12 cellular contexts compared by ENCODE assay signal in genomic region chr15:75696303-75696657, GRCh38. TPM values are rescaled to one million over a fixed set of nuclear protein-coding genes. Genes with fewer than 3 reads are reported as not detected.
A peak's percentile ranks its signal among the peaks of the same experiment; 100 is the strongest.
DNase-seq lines count a peak whose midpoint lies in the region; ATAC-seq, FAIRE-seq and TF ChIP-seq lines count a peak whose summit lies in the region.
"Had no signal": no experiment of that assay in that cellular context is flagged by ENCODE, and none has a peak within 500 bp of the region (broad histone marks: within the 10 kb centered on the region; RNA-seq: fewer than 3 reads in every experiment).

No MANE protein-coding gene starts in this region.

- ATAC-seq in IMR-90 (ENCODE audit: low read depth): no peak
- ATAC-seq in GM21723 (IDR thresholded peaks at IDR 0.05; ENCODE audit: unreplicated experiment): no peak

- peak overlapping the region; percentile 18 for H2AFZ ChIP-seq in IMR-90 (replicated peaks; ENCODE audit: low read length, poor library complexity)
- peak overlapping the region; percentile 30 for H2AFZ ChIP-seq in keratinocyte (ENCODE audit: control insufficient read depth, low read length)

- POLR2A ChIA-PET in IMR-90 (lab: Charles Lee; ENCODE audit: unreplicated experiment): no interaction called here

- FAIRE-seq in keratinocyte (lab: Jason Lieb, UNC) (no peak), D721Med (lab: Jason Lieb, UNC) (no peak)

- no peak for TF ChIP-seq CTCF in IMR-90 (conservative IDR thresholded peaks at IDR 0.05; ENCODE audit: low read depth, low read length)
- TF ChIP-seq CTCF in keratinocyte (optimal IDR thresholded peaks at IDR 0.05 in 1 of 3, IDR thresholded peaks at IDR 0.05 in 1 of 3, conservative IDR thresholded peaks at IDR 0.05 in 1 of 3; ENCODE audit: extremely low read depth in 1 of 3, insufficient read depth in 2 of 3, low read length in 3 of 3): no peak
- no peak for TF ChIP-seq CTCF in D721Med (IDR thresholded peaks at IDR 0.05; ENCODE audit: insufficient read depth, missing control alignments)

- H3K18ac ChIP-seq in IMR-90 (ENCODE audit: low read depth, low read length): no peak overlapping the region

- DNase-seq in IMR-90 (no peak), keratinocyte (ENCODE audit: low read depth, low spot score) (no peak), superior temporal gyrus (ENCODE audit: extremely low spot score) (peak; percentile 15), ACHN (no peak), T-helper 1 cell (no peak), D721Med (ENCODE audit: insufficient read length, low spot score) (no peak)
- DNase-seq: DMS79 treated with DMSO at 0.1 percent for 48 hours, KG1, mesendoderm, NCI-H446 had no signal

- H3K9me3 ChIP-seq in IMR-90 (ENCODE audit: control insufficient read depth, insufficient read depth, low read length): no peaks in the 10 kb centered on the region
- no peaks in the 10 kb centered on the region for H3K9me3 ChIP-seq in keratinocyte (ENCODE audit: control insufficient read depth, low read depth, low read length)

- H3K23ac ChIP-seq in IMR-90 (ENCODE audit: low read depth, low read length): no peak overlapping the region

- no TSS peak for BruUV-seq in IMR-90 (replicated peaks; lab: Mats Ljungman, UMichigan)

- no peak for TF ChIP-seq POLR2A in IMR-90 (IDR thresholded peaks at IDR 0.05; ENCODE audit: low read depth, low read length)

- H3K4ac ChIP-seq in IMR-90 (ENCODE audit: low read depth, low read length): peak overlapping the region; percentile 64

- peaks cover 13% of the 10 kb centered on the region; the same call in 1 of the 2 replicates for H4K20me1 ChIP-seq in IMR-90 (ENCODE audit: insufficient read depth, low read length)
- H4K20me1 ChIP-seq in keratinocyte (ENCODE audit: control insufficient read depth, extremely low read depth, insufficient read depth, low read length): no peaks in the 10 kb centered on the region

- peak overlapping the region in 1 of 2 experiments; percentile 28; a peak in 1 of 4 replicates for H4K8ac ChIP-seq in IMR-90 (ENCODE audit: low read depth in 2 of 2, low read length in 2 of 2)

- H2AK9ac ChIP-seq in IMR-90 (replicated peaks; ENCODE audit: low read depth, low read length, poor library complexity): peak overlapping the region; percentile 62

- WGBS in IMR-90 (ENCODE audit: extremely low coverage in 2 of 2, insufficient read length in 1 of 2), 2 experiments: 75% methylated on average over 2 of the region's 13 CpGs; no CpG with 5 or more reads in 1 of the 2 experiments

- 0 out of 2 replicates have a peak overlapping the region, but pooled peaks have one; percentile 66 for H2BK120ac ChIP-seq in IMR-90 (ENCODE audit: low read depth, low read length)

- dilution Hi-C loops in IMR-90 (cut with HindIII; ENCODE audit: low sequenced_read_pairs, unreplicated experiment): no loop called here
- dilution Hi-C loops in keratinocyte (cut with MboI; ENCODE audit: extremely low pct_ligation_motif_present, low sequenced_read_pairs): no loop called here

- no peak overlapping the region for H3K4me3 ChIP-seq in IMR-90 (ENCODE audit: insufficient read depth, low read depth, low read length)
- H3K4me3 ChIP-seq in keratinocyte (ENCODE audit: control insufficient read depth in 2 of 3, extremely low read depth in 1 of 3, insufficient read depth in 2 of 3, low read depth in 1 of 3, low read length in 3 of 3): peak overlapping the region in 1 of 3 experiments; percentile 20

- H2BK20ac ChIP-seq in IMR-90 (ENCODE audit: low read depth, low read length): no peak overlapping the region

- H3K36me3 ChIP-seq in IMR-90 (ENCODE audit: control insufficient read depth, insufficient read depth, low read length) (peaks cover 2% of the 10 kb centered on the region; the same call in 1 of the 2 replicates), keratinocyte (ENCODE audit: control insufficient read depth in 2 of 2, extremely low read depth in 1 of 2, insufficient read depth in 2 of 2, low read length in 2 of 2) (no peaks in the 10 kb centered on the region)

- no peak for TF ChIP-seq RAD21 in IMR-90 (IDR thresholded peaks at IDR 0.05; ENCODE audit: low read length)

- H3K9ac ChIP-seq in IMR-90 (ENCODE audit: low read depth, low read length): no peak overlapping the region
- peak overlapping the region; percentile 66 for H3K9ac ChIP-seq in keratinocyte (ENCODE audit: control insufficient read depth, extremely low read depth, insufficient read depth, low read length)

- no peaks in the 10 kb centered on the region for H3K79me2 ChIP-seq in keratinocyte (ENCODE audit: control insufficient read depth, insufficient read depth, low read length)

- peak overlapping the region; percentile 95 for H2AK5ac ChIP-seq in IMR-90 (ENCODE audit: low read depth, low read length)

- no peak overlapping the region for H4K5ac ChIP-seq in IMR-90 (ENCODE audit: low read depth, low read length)

- peak overlapping the region; percentile 52; the same call in 1 of the 2 replicates for H3K14ac ChIP-seq in IMR-90 (replicated peaks; ENCODE audit: low read depth, low read length)

- H2BK15ac ChIP-seq in IMR-90 (ENCODE audit: low read depth, low read length): no peak overlapping the region; the same call in 2 of the 3 replicates

- no peak overlapping the region for H3K56ac ChIP-seq in IMR-90 (ENCODE audit: extremely low read depth, insufficient read depth, low read length)

- peaks cover 9% of the 10 kb centered on the region for H3K9me1 ChIP-seq in IMR-90 (ENCODE audit: insufficient read depth, low read length)
- H3K9me1 ChIP-seq in keratinocyte (ENCODE audit: control insufficient read depth, extremely low read depth, insufficient read depth, low read length): no peaks in the 10 kb centered on the region

- peaks cover 38% of the 10 kb centered on the region for H3K4me1 ChIP-seq in IMR-90 (ENCODE audit: control insufficient read depth, insufficient read depth, low read length)
- H3K4me1 ChIP-seq in keratinocyte (ENCODE audit: control insufficient read depth, extremely low read depth, insufficient read depth, low read length): peaks cover 69% of the 10 kb centered on the region

- H3K27ac ChIP-seq in IMR-90 (ENCODE audit: insufficient read depth, low read length) (no peak overlapping the region), angular gyrus (ENCODE audit: low read depth, low read length) (peak overlapping the region; percentile 48), keratinocyte (ENCODE audit: control insufficient read depth, insufficient read depth, low read length) (peak overlapping the region; percentile 88)

- H3K4me2 ChIP-seq in IMR-90 (ENCODE audit: low read depth, low read length) (no peak overlapping the region), keratinocyte (ENCODE audit: control insufficient read depth, extremely low read depth, insufficient read depth, low read depth, low read length) (peak overlapping the region; percentile 67)

- intact Hi-C loops in IMR-90 (cut with micrococcal nuclease): no loop called here

- peak overlapping the region; percentile 33; the same call in 1 of the 2 replicates for H4K91ac ChIP-seq in IMR-90 (ENCODE audit: insufficient read depth, low read depth, low read length)

- in situ Hi-C loops in IMR-90 (cut with MboI; ENCODE audit: low sequenced_read_pairs): no loop called here
- in situ Hi-C loops in ACHN (cut with HindIII; ENCODE audit: low pct_ligation_motif_present, low pct_unique_long_range_greater_than_20kb, low sequenced_read_pairs): no loop called here

- no peaks in the 10 kb centered on the region for H3K27me3 ChIP-seq in IMR-90 (ENCODE audit: control insufficient read depth, insufficient read depth, low read length)
- no peaks in the 10 kb centered on the region for H3K27me3 ChIP-seq in keratinocyte (ENCODE audit: control insufficient read depth, extremely low read depth, insufficient read depth, low read length)

- H2BK5ac ChIP-seq in IMR-90 (ENCODE audit: low read depth, low read length, poor library complexity, severe bottlenecking): peak overlapping the region; percentile 10

- CTCF ChIA-PET in IMR-90 (lab: Yijun Ruan, JAX): no interaction called here

- H3K79me1 ChIP-seq in IMR-90 (ENCODE audit: low read depth in 1 of 2, low read length in 2 of 2): peaks cover 11 to 67% of the 10 kb centered on the region in 2 experiments

RNA-seq across cellular contexts. Expression of gene CSPG4, which starts 16.4 kb away (rescaled TPM):
- total RNA-seq in IMR-90 (2012; rRNA removed): 12.4 and 14.7 TPM in 2 replicates
- polyA plus RNA-seq in IMR-90 (2012; rRNA removed) (28.4 and 35.6 TPM in 2 replicates), keratinocyte (0.67 to 1.9 TPM (median 1.7 TPM) in 3 replicates)
- polyA plus RNA-seq in IMR-90 (2012; cell fraction: cytosol; rRNA removed): 15.6 and 23.3 TPM in 2 replicates
- 24.1 and 69.4 TPM in 2 replicates for polyA plus RNA-seq in IMR-90 (2012; cell fraction: nucleus; rRNA removed; ENCODE audit: low replicate concordance)
- polyA plus RNA-seq in keratinocyte (2011; ENCODE audit: low read depth): 0.31 TPM
- 0.16 and 0.49 TPM in 2 replicates for polyA plus RNA-seq in keratinocyte (2011; cell fraction: cytosol; rRNA removed)
- 2.5 and 5.0 TPM in 2 replicates for polyA plus RNA-seq in keratinocyte (2011; cell fraction: nucleus; rRNA removed)
- 1.7 and 5.4 TPM in 2 replicates for polyA plus RNA-seq in keratinocyte (2012; ENCODE audit: low replicate concordance)
- 3.2 to 15.0 TPM (median 4.5 TPM) in 3 replicates for polyA minus RNA-seq in keratinocyte
- polyA minus RNA-seq in keratinocyte (2011; cell fraction: cytosol; rRNA and poly(A)+ RNA removed): 2.5 TPM
- 8.4 and 12.3 TPM in 2 replicates for polyA minus RNA-seq in keratinocyte (2011; cell fraction: nucleus; rRNA and poly(A)+ RNA removed)

RNA-seq across cellular contexts. Expression of gene SNX33, which starts 48.6 kb away (rescaled TPM):
- total RNA-seq in IMR-90 (2012; rRNA removed): 11.9 and 12.7 TPM in 2 replicates
- polyA plus RNA-seq in IMR-90 (2012; rRNA removed) (12.5 and 14.6 TPM in 2 replicates), keratinocyte (21.7 to 32.5 TPM (median 27.0 TPM) in 3 replicates)
- 5.1 and 11.2 TPM in 2 replicates for polyA plus RNA-seq in IMR-90 (2012; cell fraction: cytosol; rRNA removed)
- 27.3 and 29.8 TPM in 2 replicates for polyA plus RNA-seq in IMR-90 (2012; cell fraction: nucleus; rRNA removed; ENCODE audit: low replicate concordance)
- 11.5 TPM for polyA plus RNA-seq in keratinocyte (2011; ENCODE audit: low read depth)
- 24.7 and 25.8 TPM in 2 replicates for polyA plus RNA-seq in keratinocyte (2011; cell fraction: cytosol; rRNA removed)
- polyA plus RNA-seq in keratinocyte (2011; cell fraction: nucleus; rRNA removed): 59.5 and 81.4 TPM in 2 replicates
- polyA plus RNA-seq in keratinocyte (2012; ENCODE audit: low replicate concordance): 31.2 and 40.4 TPM in 2 replicates
- 45.4 to 75.9 TPM (median 53.1 TPM) in 3 replicates for polyA minus RNA-seq in keratinocyte
- polyA minus RNA-seq in keratinocyte (2011; cell fraction: cytosol; rRNA and poly(A)+ RNA removed): 51.8 TPM
- polyA minus RNA-seq in keratinocyte (2011; cell fraction: nucleus; rRNA and poly(A)+ RNA removed): 52.0 and 62.4 TPM in 2 replicates

RNA-seq across cellular contexts. Expression of gene IMP3, which starts 56.3 kb away (rescaled TPM):
- total RNA-seq in IMR-90 (2012; rRNA removed): 42.1 and 84.7 TPM in 2 replicates
- polyA plus RNA-seq in IMR-90 (2012; rRNA removed) (55.6 and 59.3 TPM in 2 replicates), keratinocyte (58.1 to 90.0 TPM (median 70.4 TPM) in 3 replicates)
- polyA plus RNA-seq in IMR-90 (2012; cell fraction: cytosol; rRNA removed): 111 and 209 TPM in 2 replicates
- polyA plus RNA-seq in IMR-90 (2012; cell fraction: nucleus; rRNA removed; ENCODE audit: low replicate concordance): 38.5 and 123 TPM in 2 replicates
- polyA plus RNA-seq in keratinocyte (2011; ENCODE audit: low read depth): 20.9 TPM
- polyA plus RNA-seq in keratinocyte (2011; cell fraction: cytosol; rRNA removed): 58.1 and 74.0 TPM in 2 replicates
- polyA plus RNA-seq in keratinocyte (2011; cell fraction: nucleus; rRNA removed): 48.6 and 51.6 TPM in 2 replicates
- polyA plus RNA-seq in keratinocyte (2012; ENCODE audit: low replicate concordance): 67.8 and 84.1 TPM in 2 replicates
- polyA minus RNA-seq in keratinocyte: 15.5 to 28.5 TPM (median 16.7 TPM) in 3 replicates
- 92.7 TPM for polyA minus RNA-seq in keratinocyte (2011; cell fraction: cytosol; rRNA and poly(A)+ RNA removed)
- polyA minus RNA-seq in keratinocyte (2011; cell fraction: nucleus; rRNA and poly(A)+ RNA removed): 13.5 and 14.4 TPM in 2 replicates
